In the genomic region with DNA sequence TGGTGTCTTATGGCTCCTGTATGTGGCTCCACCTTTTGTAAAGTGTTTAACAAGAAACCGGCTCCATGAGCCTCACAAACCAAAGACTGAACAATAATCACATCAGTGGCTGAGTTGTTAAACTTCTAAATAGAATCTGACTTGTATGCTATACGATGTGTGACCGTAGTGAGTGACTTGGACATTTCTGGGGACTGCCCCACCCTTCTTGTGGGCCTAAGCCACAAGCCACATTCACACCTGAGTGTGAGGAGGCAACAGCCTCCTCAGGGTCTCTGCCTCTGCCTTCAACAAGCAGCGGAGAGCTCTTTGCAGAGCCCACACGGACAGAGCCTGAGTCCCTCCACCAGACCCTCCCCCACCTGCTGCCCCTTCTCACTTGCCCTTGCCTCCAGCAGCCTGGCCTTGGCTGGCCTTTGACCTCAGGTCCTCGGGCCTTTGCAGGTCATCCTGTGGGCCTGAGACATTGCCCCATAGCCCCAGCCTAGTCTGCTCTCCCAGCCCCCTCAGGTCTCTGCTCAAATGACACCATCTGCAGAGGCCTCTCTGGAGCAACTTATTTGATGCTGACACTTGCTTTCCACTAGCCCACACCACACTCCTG, we compare ENCODE assay signal across 20 cellular contexts.
DNase-seq lines count a peak whose midpoint lies in the region; ATAC-seq and TF ChIP-seq lines count a peak whose summit lies in the region.
"Had no signal": no experiment of that assay in that cellular context is flagged by ENCODE, and none has a peak within 500 bp of the region (broad histone marks: within the 10 kb centered on the region; RNA-seq: fewer than 3 reads in every experiment).

No MANE protein-coding gene starts in this region.

- H4K8ac ChIP-seq in mesenchymal stem cell (ENCODE audit: low read length), result peak overlapping the region; percentile 74

- H3K27ac ChIP-seq in BLaER1 (no peak overlapping the region), mesenchymal stem cell (ENCODE audit: low read length, poor library complexity, severe bottlenecking) (no peak overlapping the region), prostate gland (no peak overlapping the region)
- H3K27ac ChIP-seq: cardiac muscle cell, parathyroid adenoma, PC-9, SK-N-MC, vagina had no signal

- WGBS in mesenchymal stem cell, result 67% methylated on average over 5 of the region's 6 CpGs
- 62% methylated on average over 6 of the region's 6 CpGs for WGBS in prostate gland

- no peak overlapping the region for H2AFZ ChIP-seq in mesenchymal stem cell (ENCODE audit: low read depth, low read length)
- H2AFZ ChIP-seq: parathyroid adenoma, PC-9 had no signal

- peak overlapping the region in 1 of 2 experiments; percentile 37 for H3K4ac ChIP-seq in mesenchymal stem cell (ENCODE audit: low read depth in 1 of 2, low read length in 2 of 2)

- H2BK120ac ChIP-seq in mesenchymal stem cell (ENCODE audit: low read depth, low read length), result no peak overlapping the region

- peak overlapping the region in 1 of 2 experiments; percentile 9 for H3K14ac ChIP-seq in mesenchymal stem cell (ENCODE audit: low read length in 2 of 2)

- no peaks in the 10 kb centered on the region for H3K79me1 ChIP-seq in mesenchymal stem cell (replicated peaks; ENCODE audit: low read length, poor library complexity, severe bottlenecking)

- ATAC-seq in GM19043 (IDR thresholded peaks at IDR 0.05; ENCODE audit: low read depth, unreplicated experiment), result peak; percentile 70
- ATAC-seq in HG02870 (IDR thresholded peaks at IDR 0.05; ENCODE audit: unreplicated experiment), result peak; percentile 92
- no peak for ATAC-seq in GM21717 (IDR thresholded peaks at IDR 0.05; ENCODE audit: unreplicated experiment)

- H3K36me3 ChIP-seq in BLaER1 (no peaks in the 10 kb centered on the region), mesenchymal stem cell (ENCODE audit: control insufficient read depth in 1 of 2, insufficient read depth in 2 of 2, low read depth in 1 of 2, low read length in 2 of 2) (no peaks in the 10 kb centered on the region), prostate gland (no peaks in the 10 kb centered on the region)
- H3K36me3 ChIP-seq: cardiac muscle cell, MG63, vagina had no signal

- H3K9me3 ChIP-seq in BLaER1 (no peaks in the 10 kb centered on the region), mesenchymal stem cell (ENCODE audit: control insufficient read depth, low read length) (no peaks in the 10 kb centered on the region), prostate gland (no peaks in the 10 kb centered on the region)
- H3K9me3 ChIP-seq: MG63, vagina had no signal

- no peak overlapping the region for H3K23ac ChIP-seq in mesenchymal stem cell (ENCODE audit: low read length in 2 of 2)

- H3K18ac ChIP-seq in mesenchymal stem cell (ENCODE audit: low read depth in 1 of 2, low read length in 2 of 2), result peak overlapping the region; percentile 30 to 92

- no peak overlapping the region for H2BK5ac ChIP-seq in mesenchymal stem cell (ENCODE audit: low read depth, low read length, poor library complexity, severe bottlenecking)

- H2BK12ac ChIP-seq in mesenchymal stem cell (ENCODE audit: low read length in 2 of 2), result peak overlapping the region in 1 of 2 experiments; percentile 65

- peak overlapping the region; percentile 72 for H4K91ac ChIP-seq in mesenchymal stem cell (ENCODE audit: low read length)

- H3K27me3 ChIP-seq in BLaER1, result no peaks in the 10 kb centered on the region
- H3K27me3 ChIP-seq in mesenchymal stem cell (ENCODE audit: control insufficient read depth in 1 of 2, insufficient read depth in 1 of 2, low read length in 2 of 2), result peaks cover 0 to 57% of the 10 kb centered on the region in 2 experiments
- no peaks in the 10 kb centered on the region for H3K27me3 ChIP-seq in prostate gland (replicated peaks; ENCODE audit: insufficient read depth)
- H3K27me3 ChIP-seq: cardiac muscle cell, MG63, vagina had no signal

- no peak for TF ChIP-seq CTCF in prostate gland (IDR thresholded peaks at IDR 0.05)

- H4K20me1 ChIP-seq in BLaER1, result no peaks in the 10 kb centered on the region

- H3K9ac ChIP-seq in BLaER1 (no peak overlapping the region), mesenchymal stem cell (ENCODE audit: low read length) (no peak overlapping the region)
- H3K9ac ChIP-seq: parathyroid adenoma had no signal

- no peak overlapping the region for H2BK15ac ChIP-seq in mesenchymal stem cell (ENCODE audit: low read depth, poor library complexity, severe bottlenecking)

- intact Hi-C loops in prostate gland (cut with DNase I), result no loop called here

- TF ChIP-seq POLR2A in prostate gland (IDR thresholded peaks at IDR 0.05), result no peak

- H3K4me2 ChIP-seq in BLaER1, result peak overlapping the region; percentile 69
- no peak overlapping the region for H3K4me2 ChIP-seq in mesenchymal stem cell (ENCODE audit: low read length, poor library complexity, severe bottlenecking)
- H3K4me2 ChIP-seq: PC-9 had no signal

- H2AK5ac ChIP-seq in mesenchymal stem cell (ENCODE audit: low read length, severe bottlenecking), result no peak overlapping the region

- H3K4me1 ChIP-seq in BLaER1, result peaks cover 54% of the 10 kb centered on the region
- H3K4me1 ChIP-seq in mesenchymal stem cell (ENCODE audit: control insufficient read depth, insufficient read depth, low read depth, low read length), result peaks cover 11% of the 10 kb centered on the region
- H3K4me1 ChIP-seq in prostate gland (replicated peaks), result no peaks in the 10 kb centered on the region
- H3K4me1 ChIP-seq: parathyroid adenoma, vagina had no signal

- no peak overlapping the region for H3K4me3 ChIP-seq in BLaER1
- H3K4me3 ChIP-seq in mesenchymal stem cell (ENCODE audit: insufficient read depth in 1 of 2, low read depth in 1 of 2, low read length in 2 of 2), result no peak overlapping the region
- no peak overlapping the region for H3K4me3 ChIP-seq in prostate gland
- H3K4me3 ChIP-seq: cardiac muscle cell, MG63, PC-9, SK-N-MC, vagina had no signal

- DNase-seq in mesenchymal stem cell (no peak), prostate gland (ENCODE audit: low spot score) (no peak), NCI-H187 (lab: John Stamatoyannopoulos, UW) (no peak), C1 segment of cervical spinal cord (lab: John Stamatoyannopoulos, UW) (no peak)
- DNase-seq: ACHN; activated CD4-positive, alpha-beta memory T cell treated with anti-CD3 and anti-CD28 coated beads, Interleukin-2, amount 10 ng/mL, durations not matched to agents 7 days and 5 days; activated T-cell treated with anti-CD3 and anti-CD28 coated beads, Interleukin-2, amount 50 U/mL, for 48 hours; effector CD8-positive, alpha-beta T cell; MG63; NCI-H1930; NCI-H524 treated with DMSO at 0.1 percent for 48 hours; PC-9 had no signal
